In genomic region chr11:126189109-126189929, GRCh38 we compare ENCODE assay signal across 1 cellular context.
TF ChIP-seq lines count a peak whose summit lies in the region.

No MANE protein-coding gene starts in this region.

TF ChIP-seq in HepG2, 621 proteins besides CTCF, POLR2A, EP300 and RAD21 (continued from another document and continues in another):
- TF ChIP-seq, protein P1, sequence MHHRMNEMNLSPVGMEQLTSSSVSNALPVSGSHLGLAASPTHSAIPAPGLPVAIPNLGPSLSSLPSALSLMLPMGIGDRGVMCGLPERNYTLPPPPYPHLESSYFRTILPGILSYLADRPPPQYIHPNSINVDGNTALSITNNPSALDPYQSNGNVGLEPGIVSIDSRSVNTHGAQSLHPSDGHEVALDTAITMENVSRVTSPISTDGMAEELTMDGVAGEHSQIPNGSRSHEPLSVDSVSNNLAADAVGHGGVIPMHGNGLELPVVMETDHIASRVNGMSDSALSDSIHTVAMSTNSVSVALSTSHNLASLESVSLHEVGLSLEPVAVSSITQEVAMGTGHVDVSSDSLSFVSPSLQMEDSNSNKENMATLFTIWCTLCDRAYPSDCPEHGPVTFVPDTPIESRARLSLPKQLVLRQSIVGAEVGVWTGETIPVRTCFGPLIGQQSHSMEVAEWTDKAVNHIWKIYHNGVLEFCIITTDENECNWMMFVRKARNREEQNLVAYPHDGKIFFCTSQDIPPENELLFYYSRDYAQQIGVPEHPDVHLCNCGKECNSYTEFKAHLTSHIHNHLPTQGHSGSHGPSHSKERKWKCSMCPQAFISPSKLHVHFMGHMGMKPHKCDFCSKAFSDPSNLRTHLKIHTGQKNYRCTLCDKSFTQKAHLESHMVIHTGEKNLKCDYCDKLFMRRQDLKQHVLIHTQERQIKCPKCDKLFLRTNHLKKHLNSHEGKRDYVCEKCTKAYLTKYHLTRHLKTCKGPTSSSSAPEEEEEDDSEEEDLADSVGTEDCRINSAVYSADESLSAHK (CRISPR knock-in tag; IDR thresholded peaks at IDR 0.05; ENCODE audit: borderline replicate concordance) = no peak
- TF ChIP-seq MTF2 (CRISPR knock-in tag; IDR thresholded peaks at IDR 0.05; ENCODE audit: borderline replicate concordance) = no peak
- no peak for TF ChIP-seq PREB (CRISPR knock-in tag; IDR thresholded peaks at IDR 0.05)
- no peak for TF ChIP-seq SMAD1 (CRISPR knock-in tag; IDR thresholded peaks at IDR 0.05; ENCODE audit: borderline replicate concordance, low read depth)
- TF ChIP-seq SOX6 (IDR thresholded peaks at IDR 0.05) = no peak
- TF ChIP-seq SOX6 (CRISPR knock-in tag; IDR thresholded peaks at IDR 0.05) = peak; percentile 85
- no peak for TF ChIP-seq ZSCAN20 (CRISPR knock-in tag; IDR thresholded peaks at IDR 0.05; ENCODE audit: borderline replicate concordance)
- peak; percentile 92 for TF ChIP-seq SAP130 (CRISPR knock-in tag; IDR thresholded peaks at IDR 0.05; ENCODE audit: low read depth)
- TF ChIP-seq NCOR1 (IDR thresholded peaks at IDR 0.05; ENCODE audit: borderline replicate concordance, low read length) = peak; percentile 83; the same call in 1 of the 2 replicates
- no peak for TF ChIP-seq MAFF (IDR thresholded peaks at IDR 0.05; ENCODE audit: low read depth, low read length)
- TF ChIP-seq TRIM22 (IDR thresholded peaks at IDR 0.05) = no peak
- TF ChIP-seq ZNF30 (CRISPR knock-in tag; IDR thresholded peaks at IDR 0.05) = no peak
- peak; percentile 78; the same call in 1 of the 2 replicates for TF ChIP-seq RFXAP (CRISPR knock-in tag; IDR thresholded peaks at IDR 0.05; ENCODE audit: borderline replicate concordance)
- TF ChIP-seq PHF20 (CRISPR knock-in tag; IDR thresholded peaks at IDR 0.05) = no peak; the same call in 1 of the 2 replicates
- TF ChIP-seq HNF4G (IDR thresholded peaks at IDR 0.05; ENCODE audit: borderline replicate concordance, low read depth, low read length) = peak; percentile 81; the same call in 1 of the 2 replicates
- TF ChIP-seq HNF4G (CRISPR knock-in tag; IDR thresholded peaks at IDR 0.05; ENCODE audit: borderline replicate concordance, low read depth) = peak; percentile 81; the same call in 1 of the 2 replicates
- peak; percentile 52; the same call in 1 of the 2 replicates for TF ChIP-seq ZNF232 (CRISPR knock-in tag; IDR thresholded peaks at IDR 0.05; ENCODE audit: borderline replicate concordance)
- no peak for TF ChIP-seq REXO4 (CRISPR knock-in tag; IDR thresholded peaks at IDR 0.05; ENCODE audit: borderline replicate concordance)
- 0 out of 2 replicates have a peak, but pooled peaks have one; percentile 36 for TF ChIP-seq JUN (CRISPR knock-in tag; IDR thresholded peaks at IDR 0.05)
- TF ChIP-seq TFDP2 (CRISPR knock-in tag; IDR thresholded peaks at IDR 0.05) = no peak; the same call in 1 of the 2 replicates
- TF ChIP-seq ZBTB7B (CRISPR knock-in tag; IDR thresholded peaks at IDR 0.05) = peak; percentile 96
- TF ChIP-seq ZBED4 (CRISPR knock-in tag; IDR thresholded peaks at IDR 0.05; ENCODE audit: borderline replicate concordance) = no peak
- no peak for TF ChIP-seq FOXA1 (IDR thresholded peaks at IDR 0.05)
- no peak for TF ChIP-seq FOXA1 (CRISPR knock-in tag; IDR thresholded peaks at IDR 0.05)
- no peak for TF ChIP-seq NONO (IDR thresholded peaks at IDR 0.05)
- peak; percentile 53; the same call in 1 of the 2 replicates for TF ChIP-seq NONO (CRISPR knock-in tag; conservative IDR thresholded peaks at IDR 0.05)
- TF ChIP-seq ZSCAN30 (CRISPR knock-in tag; IDR thresholded peaks at IDR 0.05) = no peak
- TF ChIP-seq TARDBP (CRISPR knock-in tag; IDR thresholded peaks at IDR 0.05) = peak; percentile 82
- TF ChIP-seq ZBTB40 (IDR thresholded peaks at IDR 0.05) = no peak
- 0 out of 2 replicates have a peak, but pooled peaks have one; percentile 50 for TF ChIP-seq ZBTB40 (CRISPR knock-in tag; IDR thresholded peaks at IDR 0.05)
- no peak for TF ChIP-seq KDM5A (IDR thresholded peaks at IDR 0.05; ENCODE audit: borderline replicate concordance, low read length)
- no peak for TF ChIP-seq GPN1 (CRISPR knock-in tag; IDR thresholded peaks at IDR 0.05; ENCODE audit: borderline replicate concordance)
- TF ChIP-seq, protein P2, sequence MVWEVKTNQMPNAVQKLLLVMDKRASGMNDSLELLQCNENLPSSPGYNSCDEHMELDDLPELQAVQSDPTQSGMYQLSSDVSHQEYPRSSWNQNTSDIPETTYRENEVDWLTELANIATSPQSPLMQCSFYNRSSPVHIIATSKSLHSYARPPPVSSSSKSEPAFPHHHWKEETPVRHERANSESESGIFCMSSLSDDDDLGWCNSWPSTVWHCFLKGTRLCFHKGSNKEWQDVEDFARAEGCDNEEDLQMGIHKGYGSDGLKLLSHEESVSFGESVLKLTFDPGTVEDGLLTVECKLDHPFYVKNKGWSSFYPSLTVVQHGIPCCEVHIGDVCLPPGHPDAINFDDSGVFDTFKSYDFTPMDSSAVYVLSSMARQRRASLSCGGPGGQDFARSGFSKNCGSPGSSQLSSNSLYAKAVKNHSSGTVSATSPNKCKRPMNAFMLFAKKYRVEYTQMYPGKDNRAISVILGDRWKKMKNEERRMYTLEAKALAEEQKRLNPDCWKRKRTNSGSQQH (CRISPR knock-in tag; IDR thresholded peaks at IDR 0.05; ENCODE audit: low read depth) = no peak
- peak; percentile 71 for TF ChIP-seq AGO2 (optimal IDR thresholded peaks at IDR 0.05; ENCODE audit: low read depth, low read length)
- TF ChIP-seq SP140L (CRISPR knock-in tag; IDR thresholded peaks at IDR 0.05; ENCODE audit: borderline replicate concordance) = no peak
- TF ChIP-seq ZNF775 (CRISPR knock-in tag; IDR thresholded peaks at IDR 0.05; ENCODE audit: borderline replicate concordance) = no peak
- no peak for TF ChIP-seq ZNF816 (CRISPR knock-in tag; IDR thresholded peaks at IDR 0.05; ENCODE audit: borderline replicate concordance)
- no peak for TF ChIP-seq ZC3H4 (CRISPR knock-in tag; IDR thresholded peaks at IDR 0.05; ENCODE audit: borderline replicate concordance)
